In genomic region chr17:75238020-75238580, GRCh38 we compare ENCODE assay signal across 15 cellular contexts. TPM values are rescaled to one million over a fixed set of nuclear protein-coding genes. Genes with fewer than 3 reads are reported as not detected.
A peak's percentile ranks its signal among the peaks of the same experiment; 100 is the strongest.
DNase-seq lines count a peak whose midpoint lies in the region; ATAC-seq, FAIRE-seq and TF ChIP-seq lines count a peak whose summit lies in the region.
"Had no signal": no experiment of that assay in that cellular context is flagged by ENCODE, and none has a peak within 500 bp of the region (broad histone marks: within the 10 kb centered on the region; RNA-seq: fewer than 3 reads in every experiment).

No MANE protein-coding gene starts in this region.

- no peak overlapping the region for H2BK15ac ChIP-seq in H1 (ENCODE audit: low read length)

- H4K5ac ChIP-seq in H1 (ENCODE audit: insufficient read length, low read depth, low read length) = no peak overlapping the region

- no peak overlapping the region for H2BK120ac ChIP-seq in H1 (replicated peaks; ENCODE audit: low read depth, low read length)

- H3K36me3 ChIP-seq in Panc1 (ENCODE audit: control insufficient read depth, insufficient read depth, low read length) = peaks cover 20% of the 10 kb centered on the region
- peaks cover 32 to 67% (median 61%) of the 10 kb centered on the region in 4 experiments for H3K36me3 ChIP-seq in H1 (ENCODE audit: control insufficient read depth in 2 of 4, insufficient read depth in 4 of 4, low read length in 3 of 4)
- peaks cover 78% of the 10 kb centered on the region for H3K36me3 ChIP-seq in osteoblast (ENCODE audit: insufficient read depth, low read length)
- H3K36me3 ChIP-seq: uterus had no signal

- H3K79me2 ChIP-seq in H1 (ENCODE audit: control insufficient read depth in 1 of 2, insufficient read depth in 2 of 2, low read length in 2 of 2) = no peaks in the 10 kb centered on the region
- no peaks in the 10 kb centered on the region for H3K79me2 ChIP-seq in osteoblast (ENCODE audit: insufficient read depth, low read length)

- no peaks in the 10 kb centered on the region for H3K36me3 Mint-ChIP-seq in natural killer cell
- peaks cover 17% of the 10 kb centered on the region for H3K36me3 Mint-ChIP-seq in natural killer cell treated with Interleukin-12 subunit alpha and Interleukin-12 subunit beta and Interleukin-15 and Interleukin-18, amount 100 ng/mL, for 72 hours
- H3K36me3 Mint-ChIP-seq in stimulated activated naive B cell treated with anti-CD40 and anti-IgM and Interleukin-4, amounts not matched to agents 10 μg/mL and 1 μg/mL and 100 μg/mL, for 72 hours = peaks cover 40 to 75% of the 10 kb centered on the region in 2 donors

- H3K4me1 ChIP-seq in Panc1 (ENCODE audit: control insufficient read depth, insufficient read depth, low read length) (0 out of 2 replicates have a peak, but pooled peaks cover 3% of the 10 kb centered on the region), H1 (replicated peaks in 1 of 4; ENCODE audit: control insufficient read depth in 3 of 4, insufficient read depth in 4 of 4, low read length in 3 of 4) (peaks cover 0 to 4% (median 0%) of the 10 kb centered on the region in 4 experiments; a peak in 3 of 7 replicates), osteoblast (ENCODE audit: insufficient read depth, low read length) (peaks cover 23% of the 10 kb centered on the region)
- H3K4me1 ChIP-seq: SJSA1, uterus had no signal

- peak overlapping the region; percentile 77 to 78 for H3K27ac Mint-ChIP-seq in natural killer cell
- no peak overlapping the region for H3K27ac Mint-ChIP-seq in natural killer cell treated with Interleukin-12 subunit alpha and Interleukin-12 subunit beta and Interleukin-15 and Interleukin-18, amount 100 ng/mL, for 72 hours
- H3K27ac Mint-ChIP-seq in stimulated activated naive B cell treated with anti-CD40 and anti-IgM and Interleukin-4, amounts not matched to agents 10 μg/mL and 1 μg/mL and 100 μg/mL, for 72 hours = peak overlapping the region; percentile 90
- H3K27ac Mint-ChIP-seq: GM23338 had no signal

- peak overlapping the region; percentile 71; the same call in 1 of the 2 replicates for H4K8ac ChIP-seq in H1 (ENCODE audit: extremely low read depth, insufficient read depth, low read length)

- DNase-seq in natural killer cell (no peak), Panc1 (ENCODE audit: low read depth, low spot score) (no peak), H1 (ENCODE audit: low read depth in 1 of 2, low spot score in 2 of 2) (no peak), osteoblast (ENCODE audit: insufficient read length, low spot score, missing footprints) (no peak), NK-92 (lab: John Stamatoyannopoulos, UW; ENCODE audit: unreplicated experiment) (no peak)
- DNase-seq in natural killer cell treated with Interleukin-12 subunit alpha and Interleukin-12 subunit beta and Interleukin-15 and Interleukin-18, amount 100 ng/mL, for 72 hours (ENCODE audit: low spot score) = no peak
- DNase-seq in stimulated activated naive B cell treated with anti-CD40 and anti-IgM and Interleukin-4, amounts not matched to agents 10 μg/mL and 1 μg/mL and 100 μg/mL, for 72 hours = no peak
- DNase-seq: NCI-H187 treated with DMSO at 0.1 percent for 48 hours had no signal

- H2BK12ac ChIP-seq in H1 (ENCODE audit: low read depth, low read length) = no peak overlapping the region

- H3K27me3 Mint-ChIP-seq in natural killer cell (ENCODE audit: low read depth in 2 of 2) = no peaks in the 10 kb centered on the region
- no peaks in the 10 kb centered on the region for H3K27me3 Mint-ChIP-seq in natural killer cell treated with Interleukin-12 subunit alpha and Interleukin-12 subunit beta and Interleukin-15 and Interleukin-18, amount 100 ng/mL, for 72 hours
- H3K27me3 Mint-ChIP-seq in stimulated activated naive B cell treated with anti-CD40 and anti-IgM and Interleukin-4, amounts not matched to agents 10 μg/mL and 1 μg/mL and 100 μg/mL, for 72 hours = no peaks in the 10 kb centered on the region

- no peak overlapping the region for H3K4ac ChIP-seq in H1 (replicated peaks; ENCODE audit: insufficient read length, low read depth, low read length)

- WGBS in H1 (ENCODE audit: extremely low coverage in 1 of 2, insufficient coverage in 1 of 2, insufficient read length in 1 of 2, insufficient replicate concordance in 2 of 2, low coverage in 1 of 2, low lambda C conversion rate in 2 of 2, missing lambda C conversion rate in 1 of 2), 2 experiments = 88% methylated on average over 11 of the region's 11 CpGs; no CpG with 5 or more reads in 1 of the 2 experiments

- H2AK5ac ChIP-seq in H1 (ENCODE audit: low read depth, low read length) = no peak overlapping the region

- no peaks in the 10 kb centered on the region for H3K9me3 Mint-ChIP-seq in natural killer cell
- H3K9me3 Mint-ChIP-seq in natural killer cell treated with Interleukin-12 subunit alpha and Interleukin-12 subunit beta and Interleukin-15 and Interleukin-18, amount 100 ng/mL, for 72 hours = no peaks in the 10 kb centered on the region
- H3K9me3 Mint-ChIP-seq in stimulated activated naive B cell treated with anti-CD40 and anti-IgM and Interleukin-4, amounts not matched to agents 10 μg/mL and 1 μg/mL and 100 μg/mL, for 72 hours = no peaks in the 10 kb centered on the region
- H3K9me3 Mint-ChIP-seq: GM23338 had no signal

- no peak overlapping the region for H3K23ac ChIP-seq in H1 (ENCODE audit: insufficient read length)

- FAIRE-seq in H1 (lab: Jason Lieb, UNC) = no peak

- TF ChIP-seq EP300 in H1 (IDR thresholded peaks at IDR 0.05; ENCODE audit: borderline replicate concordance in 1 of 2, low read depth in 2 of 2, low read length in 2 of 2) = no peak

- no peak for ATAC-seq in natural killer cell
- ATAC-seq in natural killer cell treated with Interleukin-12 subunit alpha and Interleukin-12 subunit beta and Interleukin-15 and Interleukin-18, amount 100 ng/mL, for 72 hours = no peak
- peak; percentile 3; the same call in 1 of the 2 replicates for ATAC-seq in Panc1
- ATAC-seq in stimulated activated naive B cell treated with anti-CD40 and anti-IgM and Interleukin-4, amounts not matched to agents 10 μg/mL and 1 μg/mL and 100 μg/mL, for 72 hours (replicated peaks) = no peak
- no peak for ATAC-seq in HG03378 (IDR thresholded peaks at IDR 0.05; ENCODE audit: unreplicated experiment)

- H3K23me2 ChIP-seq in H1 (ENCODE audit: low read depth, low read length) = no peaks in the 10 kb centered on the region

- H3K9me3 ChIP-seq in Panc1 (ENCODE audit: control insufficient read depth, insufficient read depth, low read depth, low read length) = no peaks in the 10 kb centered on the region
- no peaks in the 10 kb centered on the region for H3K9me3 ChIP-seq in H1 (ENCODE audit: insufficient read depth in 2 of 2, low read depth in 1 of 2, low read length in 1 of 2)
- no peaks in the 10 kb centered on the region for H3K9me3 ChIP-seq in osteoblast (ENCODE audit: low read depth, low read length)
- H3K9me3 ChIP-seq: psoas muscle, SJSA1, testis, uterus had no signal

- H2BK5ac ChIP-seq in H1 (ENCODE audit: low read depth, low read length) = no peak overlapping the region

- BruUV-seq in Panc1 (replicated peaks; lab: Mats Ljungman, UMichigan) = TSS peak; percentile 51

- H4K91ac ChIP-seq in H1 (replicated peaks; ENCODE audit: insufficient read length, low read length) = no peak overlapping the region

- TF ChIP-seq CTCF in natural killer cell (IDR thresholded peaks at IDR 0.05) (no peak), Panc1 (IDR thresholded peaks at IDR 0.05) (no peak), H1 (IDR thresholded peaks at IDR 0.05; ENCODE audit: control extremely low read depth in 1 of 3, insufficient read depth in 1 of 3, low read depth in 1 of 3, low read length in 3 of 3) (no peak), osteoblast (IDR thresholded peaks at IDR 0.05; ENCODE audit: extremely low read depth, low read depth, low read length) (no peak)

- TF ChIP-seq POLR2A in H1 (IDR thresholded peaks at IDR 0.05; ENCODE audit: control extremely low read depth in 1 of 2, low read depth in 2 of 2, low read length in 2 of 2) = no peak

- POLR2A ChIA-PET in Panc1 (lab: Charles Lee) (interaction anchor here (0.6 kb wide), 1 partner anchor 8 kb away, joined by 7 read pairs; no protein-coding TSS in a partner anchor), H1 (lab: Charles Lee; ENCODE audit: partially characterized antibody) (interaction anchor here (0.6 to 6.3 kb wide), 6 partner anchors 9 to 263 kb away, joined by 3 to 53 read pairs (median 9); partner anchors contain the start of gene MIF4GD)

- no peak overlapping the region for H3K4me3 Mint-ChIP-seq in natural killer cell
- no peak overlapping the region for H3K4me3 Mint-ChIP-seq in natural killer cell treated with Interleukin-12 subunit alpha and Interleukin-12 subunit beta and Interleukin-15 and Interleukin-18, amount 100 ng/mL, for 72 hours
- H3K4me3 Mint-ChIP-seq in stimulated activated naive B cell treated with anti-CD40 and anti-IgM and Interleukin-4, amounts not matched to agents 10 μg/mL and 1 μg/mL and 100 μg/mL, for 72 hours = no peak overlapping the region
- H3K4me3 Mint-ChIP-seq: GM23338 had no signal

- peaks cover 5 to 7% of the 10 kb centered on the region in 2 donors for H3K4me1 Mint-ChIP-seq in natural killer cell
- H3K4me1 Mint-ChIP-seq in natural killer cell treated with Interleukin-12 subunit alpha and Interleukin-12 subunit beta and Interleukin-15 and Interleukin-18, amount 100 ng/mL, for 72 hours (ENCODE audit: low read depth in 2 of 2) = peaks cover 15 to 27% of the 10 kb centered on the region in 2 donors
- H3K4me1 Mint-ChIP-seq in stimulated activated naive B cell treated with anti-CD40 and anti-IgM and Interleukin-4, amounts not matched to agents 10 μg/mL and 1 μg/mL and 100 μg/mL, for 72 hours = peaks cover 20 to 35% of the 10 kb centered on the region in 2 donors

- H3K56ac ChIP-seq in H1 (replicated peaks; ENCODE audit: insufficient read length, low read depth, low read length) = no peak overlapping the region

- H3K4me3 ChIP-seq in Panc1 (ENCODE audit: low read depth in 2 of 2, low read length in 2 of 2) (no peak overlapping the region), H1 (ENCODE audit: extremely low read depth in 1 of 4, insufficient read depth in 2 of 4, low read depth in 3 of 4, low read length in 4 of 4) (no peak overlapping the region), osteoblast (ENCODE audit: insufficient read depth, low read length) (no peak overlapping the region)
- H3K4me3 ChIP-seq: GM23338, PC-9, psoas muscle, SJSA1, testis, uterus had no signal

- in situ Hi-C loops in Panc1 (cut with HindIII; ENCODE audit: low pct_unique_long_range_greater_than_20kb, low sequenced_read_pairs) = no loop called here

- H2BK20ac ChIP-seq in H1 (ENCODE audit: low read length) = no peak overlapping the region

- H3K18ac ChIP-seq in H1 (ENCODE audit: extremely low read depth, low read length) = no peak overlapping the region

- intact Hi-C loops in natural killer cell (cut with micrococcal nuclease) (loop anchor here (1.0 kb wide), 1 partner anchor 124 kb away; no protein-coding TSS in a partner anchor), Panc1 (cut with micrococcal nuclease; ENCODE audit: unreplicated experiment) (no loop called here)

- H3K27ac ChIP-seq in Panc1 (ENCODE audit: low read length) = no peak overlapping the region
- H3K27ac ChIP-seq in H1 (ENCODE audit: low read depth, low read length) = no peak overlapping the region
- H3K27ac ChIP-seq in osteoblast (ENCODE audit: low read depth, low read length) = no peak overlapping the region
- H3K27ac ChIP-seq: PC-9, psoas muscle, SJSA1, testis had no signal

- no peaks in the 10 kb centered on the region for H3K79me1 ChIP-seq in H1 (ENCODE audit: low read depth, low read length)

- CTCF ChIA-PET in Panc1 (lab: Charles Lee) = interaction anchor here (0.6 kb wide), 2 partner anchors 60 to 172 kb away, joined by 3 to 5 read pairs; no protein-coding TSS in a partner anchor
- CTCF ChIA-PET in H1 (lab: Charles Lee; ENCODE audit: partially characterized antibody) = interaction anchor here (0.8 to 16.5 kb wide), 12 partner anchors 9 to 123 kb away, joined by 3 to 369 read pairs (median 20); partner anchors contain the start of genes GGA3, MIF4GD, MRPS7 and NUP85

- H2AFZ ChIP-seq in H1 (ENCODE audit: low read length) = no peak overlapping the region
- no peak overlapping the region for H2AFZ ChIP-seq in osteoblast (ENCODE audit: low read length)
- H2AFZ ChIP-seq: GM23338, PC-9 had no signal

- TF ChIP-seq RAD21 in H1 (IDR thresholded peaks at IDR 0.05 in 1 of 2, conservative IDR thresholded peaks at IDR 0.05 in 1 of 2; ENCODE audit: low read depth in 2 of 2, low read length in 2 of 2) = no peak

- no peak overlapping the region for H3K9ac ChIP-seq in H1 (replicated peaks in 1 of 4; ENCODE audit: extremely low read depth in 1 of 4, low read depth in 3 of 4, low read length in 3 of 4)

- H4K20me1 ChIP-seq in H1 (replicated peaks in 1 of 2; ENCODE audit: control insufficient read depth in 1 of 2, insufficient read depth in 2 of 2, low read length in 2 of 2) = peaks cover 14 to 26% of the 10 kb centered on the region in 2 experiments
- H4K20me1 ChIP-seq in osteoblast (ENCODE audit: insufficient read depth, low read length) = peaks cover 52% of the 10 kb centered on the region

- no peak overlapping the region for H3K4me2 ChIP-seq in H1 (ENCODE audit: insufficient read depth in 1 of 2, low read depth in 2 of 2, low read length in 2 of 2)
- no peak overlapping the region for H3K4me2 ChIP-seq in osteoblast (ENCODE audit: insufficient read depth, low read length)
- H3K4me2 ChIP-seq: GM23338, PC-9 had no signal

- no peaks in the 10 kb centered on the region for H3K27me3 ChIP-seq in Panc1 (ENCODE audit: control insufficient read depth, insufficient read depth, low read length)
- H3K27me3 ChIP-seq in H1 (replicated peaks in 1 of 4; ENCODE audit: control insufficient read depth in 3 of 4, extremely low read depth in 1 of 4, insufficient read depth in 3 of 4, low read length in 3 of 4) = no peaks in the 10 kb centered on the region
- H3K27me3 ChIP-seq in osteoblast (ENCODE audit: insufficient read depth, low read length) = no peaks in the 10 kb centered on the region
- H3K27me3 ChIP-seq: SJSA1, testis, uterus had no signal

- H3K14ac ChIP-seq in H1 (ENCODE audit: insufficient read length) = no peak overlapping the region

RNA-seq across cellular contexts. Expression of gene GGA3, which starts 23.3 kb away (rescaled TPM):
- total RNA-seq in natural killer cell = 10 to 100 TPM; 78.1 to 97.3 (median 94.0) TPM
- total RNA-seq in natural killer cell treated with Interleukin-12 subunit alpha and Interleukin-12 subunit beta and Interleukin-15 and Interleukin-18, amount 100 ng/mL, for 72 hours = 100 to 1,000 TPM in 1 of 2 donors, 10 to 100 TPM in 1; 77.3 to 111 TPM
- 61.6 TPM for total RNA-seq in Panc1 (2021; ENCODE audit: unreplicated experiment)
- polyA plus RNA-seq in Panc1 (2012; ENCODE audit: insufficient read length) = 52.5 TPM
- total RNA-seq in H1 (2021; fragmentation: NEBNext Ultra II Directional; extraction: Animal tissue kit (Norgen Biotek cat#: 25700)) = 54.2 and 60.0 TPM in 2 replicates
- polyA plus RNA-seq in H1 (2011; rRNA removed) = 40.6 and 53.8 TPM in 2 replicates
- 33.2 TPM for polyA plus RNA-seq in H1 (2011; cell fraction: cytosol; rRNA removed)
- polyA plus RNA-seq in H1 (2011; cell fraction: nucleus; rRNA removed) = 198 TPM
- polyA plus RNA-seq in H1 (2012, experiment 1 of 2) = 46.1 to 56.0 TPM (median 51.1 TPM) in 4 replicates
- 34.9 TPM for polyA plus RNA-seq in H1 (2012, experiment 2 of 2)
- polyA plus RNA-seq in H1 (2013, experiment 1 of 2) = 29.5 TPM
- 29.5 TPM for polyA plus RNA-seq in H1 (2013, experiment 2 of 2)
- polyA minus RNA-seq in H1 (2011; rRNA and poly(A)+ RNA removed) = 68.7 and 69.3 TPM in 2 replicates
- polyA minus RNA-seq in H1 (2011; cell fraction: cytosol; rRNA and poly(A)+ RNA removed) = 27.2 TPM
- polyA minus RNA-seq in H1 (2011; cell fraction: nucleus; rRNA and poly(A)+ RNA removed) = 63.3 TPM
- 9.0 and 12.1 TPM in 2 replicates for total RNA-seq in osteoblast

RNA-seq across cellular contexts. Expression of gene MRPS7, which starts 23.6 kb away (rescaled TPM):
- total RNA-seq in natural killer cell = 10 to 100 TPM; 27.3 to 29.4 (median 27.9) TPM
- total RNA-seq in natural killer cell treated with Interleukin-12 subunit alpha and Interleukin-12 subunit beta and Interleukin-15 and Interleukin-18, amount 100 ng/mL, for 72 hours = 10 to 100 TPM; 76.4 to 82.8 TPM
- total RNA-seq in Panc1 (2021; ENCODE audit: unreplicated experiment) = 85.0 TPM
- polyA plus RNA-seq in Panc1 (2012; ENCODE audit: insufficient read length) = 78.8 TPM
- 75.5 and 79.4 TPM in 2 replicates for total RNA-seq in H1 (2021; fragmentation: NEBNext Ultra II Directional; extraction: Animal tissue kit (Norgen Biotek cat#: 25700))
- 53.9 and 63.4 TPM in 2 replicates for polyA plus RNA-seq in H1 (2011; rRNA removed)
- 88.1 TPM for polyA plus RNA-seq in H1 (2011; cell fraction: cytosol; rRNA removed)
- 48.6 TPM for polyA plus RNA-seq in H1 (2011; cell fraction: nucleus; rRNA removed)
- 85.8 to 103 TPM (median 95.2 TPM) in 4 replicates for polyA plus RNA-seq in H1 (2012, experiment 1 of 2)
- 53.8 TPM for polyA plus RNA-seq in H1 (2012, experiment 2 of 2)
- 58.9 TPM for polyA plus RNA-seq in H1 (2013, experiment 1 of 2)
- polyA plus RNA-seq in H1 (2013, experiment 2 of 2) = 58.5 TPM
- 60.9 and 63.9 TPM in 2 replicates for polyA minus RNA-seq in H1 (2011; rRNA and poly(A)+ RNA removed)
- polyA minus RNA-seq in H1 (2011; cell fraction: cytosol; rRNA and poly(A)+ RNA removed) = 31.1 TPM
- 38.1 TPM for polyA minus RNA-seq in H1 (2011; cell fraction: nucleus; rRNA and poly(A)+ RNA removed)
- 43.6 and 45.6 TPM in 2 replicates for total RNA-seq in osteoblast

RNA-seq across cellular contexts. Expression of gene NUP85, which starts 32.6 kb away (rescaled TPM):
- total RNA-seq in natural killer cell (10 to 100 TPM; 71.1 to 78.1 (median 77.0) TPM), Panc1 (2021; ENCODE audit: unreplicated experiment) (141 TPM), osteoblast (26.4 and 26.5 TPM in 2 replicates)
- 100 to 1,000 TPM in 1 of 2 donors, 10 to 100 TPM in 1; 94.1 to 202 TPM for total RNA-seq in natural killer cell treated with Interleukin-12 subunit alpha and Interleukin-12 subunit beta and Interleukin-15 and Interleukin-18, amount 100 ng/mL, for 72 hours
- 96.7 TPM for polyA plus RNA-seq in Panc1 (2012; ENCODE audit: insufficient read length)
- 97.4 and 98.5 TPM in 2 replicates for total RNA-seq in H1 (2021; fragmentation: NEBNext Ultra II Directional; extraction: Animal tissue kit (Norgen Biotek cat#: 25700))
- polyA plus RNA-seq in H1 (2011; rRNA removed) = 154 and 163 TPM in 2 replicates
- polyA plus RNA-seq in H1 (2011; cell fraction: cytosol; rRNA removed) = 146 TPM
- 356 TPM for polyA plus RNA-seq in H1 (2011; cell fraction: nucleus; rRNA removed)
- polyA plus RNA-seq in H1 (2012, experiment 1 of 2) = 68.3 to 138 TPM (median 101 TPM) in 4 replicates
- 88.0 TPM for polyA plus RNA-seq in H1 (2012, experiment 2 of 2)
- 67.3 TPM for polyA plus RNA-seq in H1 (2013, experiment 1 of 2)
- 64.2 TPM for polyA plus RNA-seq in H1 (2013, experiment 2 of 2)
- polyA minus RNA-seq in H1 (2011; rRNA and poly(A)+ RNA removed) = 89.4 and 94.3 TPM in 2 replicates
- 49.2 TPM for polyA minus RNA-seq in H1 (2011; cell fraction: cytosol; rRNA and poly(A)+ RNA removed)
- 64.7 TPM for polyA minus RNA-seq in H1 (2011; cell fraction: nucleus; rRNA and poly(A)+ RNA removed)

RNA-seq across cellular contexts. Expression of gene MIF4GD, which starts 32.9 kb away (rescaled TPM):
- total RNA-seq in natural killer cell (10 to 100 TPM; 44.5 to 56.9 (median 50.3) TPM), Panc1 (2021; ENCODE audit: unreplicated experiment) (34.4 TPM), osteoblast (8.7 and 9.4 TPM in 2 replicates)
- total RNA-seq in natural killer cell treated with Interleukin-12 subunit alpha and Interleukin-12 subunit beta and Interleukin-15 and Interleukin-18, amount 100 ng/mL, for 72 hours = 10 to 100 TPM; 32.3 to 35.2 TPM
- 40.5 TPM for polyA plus RNA-seq in Panc1 (2012; ENCODE audit: insufficient read length)
- total RNA-seq in H1 (2021; fragmentation: NEBNext Ultra II Directional; extraction: Animal tissue kit (Norgen Biotek cat#: 25700)) = 16.1 and 17.5 TPM in 2 replicates
- polyA plus RNA-seq in H1 (2011; rRNA removed) = 51.1 and 60.6 TPM in 2 replicates
- 50.3 TPM for polyA plus RNA-seq in H1 (2011; cell fraction: cytosol; rRNA removed)
- 38.8 TPM for polyA plus RNA-seq in H1 (2011; cell fraction: nucleus; rRNA removed)
- 18.3 to 30.8 TPM (median 24.5 TPM) in 4 replicates for polyA plus RNA-seq in H1 (2012, experiment 1 of 2)
- polyA plus RNA-seq in H1 (2012, experiment 2 of 2) = 29.7 TPM
- 18.4 TPM for polyA plus RNA-seq in H1 (2013, experiment 1 of 2)
- polyA plus RNA-seq in H1 (2013, experiment 2 of 2) = 18.0 TPM
- polyA minus RNA-seq in H1 (2011; rRNA and poly(A)+ RNA removed) = 29.5 and 38.8 TPM in 2 replicates
- 10.4 TPM for polyA minus RNA-seq in H1 (2011; cell fraction: cytosol; rRNA and poly(A)+ RNA removed)
- polyA minus RNA-seq in H1 (2011; cell fraction: nucleus; rRNA and poly(A)+ RNA removed) = 13.0 TPM

RNA-seq across cellular contexts. Expression of gene SLC25A19, which starts 51.1 kb away (rescaled TPM):
- 10 to 100 TPM; 12.1 to 17.7 (median 14.8) TPM for total RNA-seq in natural killer cell
- 100 to 1,000 TPM in 1 of 2 donors, 10 to 100 TPM in 1; 53.0 to 140 TPM for total RNA-seq in natural killer cell treated with Interleukin-12 subunit alpha and Interleukin-12 subunit beta and Interleukin-15 and Interleukin-18, amount 100 ng/mL, for 72 hours
- total RNA-seq in Panc1 (2021; ENCODE audit: unreplicated experiment) = 29.0 TPM
- polyA plus RNA-seq in Panc1 (2012; ENCODE audit: insufficient read length) = 18.9 TPM
- total RNA-seq in H1 (2021; fragmentation: NEBNext Ultra II Directional; extraction: Animal tissue kit (Norgen Biotek cat#: 25700)) = 28.6 and 33.3 TPM in 2 replicates
- 32.6 and 34.2 TPM in 2 replicates for polyA plus RNA-seq in H1 (2011; rRNA removed)
- polyA plus RNA-seq in H1 (2011; cell fraction: cytosol; rRNA removed) = 28.9 TPM
- polyA plus RNA-seq in H1 (2011; cell fraction: nucleus; rRNA removed) = 28.4 TPM
- 18.5 to 29.1 TPM (median 25.6 TPM) in 4 replicates for polyA plus RNA-seq in H1 (2012, experiment 1 of 2)
- 29.7 TPM for polyA plus RNA-seq in H1 (2012, experiment 2 of 2)
- 26.5 TPM for polyA plus RNA-seq in H1 (2013, experiment 1 of 2)
- 25.1 TPM for polyA plus RNA-seq in H1 (2013, experiment 2 of 2)
- 19.6 and 21.1 TPM in 2 replicates for polyA minus RNA-seq in H1 (2011; rRNA and poly(A)+ RNA removed)
- 10.9 TPM for polyA minus RNA-seq in H1 (2011; cell fraction: cytosol; rRNA and poly(A)+ RNA removed)
- polyA minus RNA-seq in H1 (2011; cell fraction: nucleus; rRNA and poly(A)+ RNA removed) = 18.0 TPM
- 4.7 and 7.1 TPM in 2 replicates for total RNA-seq in osteoblast

Comparison
In these comparisons a context has a peak if more than half of its experiments do, and no peak if none do; other contexts are left out.
1. H3K27ac Mint-ChIP-seq: peak in natural killer cell (2 of 2) and stimulated activated naive B cell treated with anti-CD40 and anti-IgM and Interleukin-4, amounts not matched to agents 10 μg/mL and 1 μg/mL and 100 μg/mL, for 72 hours (single experiment); none in natural killer cell treated with Interleukin-12 subunit alpha and Interleukin-12 subunit beta and Interleukin-15 and Interleukin-18, amount 100 ng/mL, for 72 hours (0 of 2).